In the genomic region with DNA sequence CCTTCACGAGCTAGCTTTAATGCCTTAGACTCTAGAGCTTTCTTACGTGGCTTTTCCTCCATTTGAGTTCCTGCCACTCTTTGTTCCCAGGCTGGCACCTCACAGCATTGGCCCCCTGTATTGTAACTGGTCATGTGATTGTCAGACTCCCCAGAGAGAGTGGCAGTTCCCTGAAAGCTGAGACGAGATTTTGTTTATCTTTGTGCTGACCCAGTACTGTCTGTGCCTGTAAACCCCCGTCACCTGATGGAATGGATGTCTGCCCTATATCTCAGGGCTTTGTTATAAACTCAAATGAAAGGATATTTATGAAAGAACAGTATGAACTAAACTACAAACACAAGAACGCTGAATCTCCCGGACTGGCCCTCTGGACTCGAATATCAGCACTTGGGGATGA, we compare ENCODE assay signal across 26 cellular contexts. TPM values are rescaled to one million over a fixed set of nuclear protein-coding genes. Genes with fewer than 3 reads are reported as not detected.
DNase-seq lines count a peak whose midpoint lies in the region; ATAC-seq and TF ChIP-seq lines count a peak whose summit lies in the region.
"Had no signal": no experiment of that assay in that cellular context is flagged by ENCODE, and none has a peak within 500 bp of the region (broad histone marks: within the 10 kb centered on the region; RNA-seq: fewer than 3 reads in every experiment).

No MANE protein-coding gene starts in this region.

- H2AFZ ChIP-seq in H9 (ENCODE audit: low read length): no peak overlapping the region

- no peak overlapping the region for H3K27ac ChIP-seq in H9 (ENCODE audit: insufficient read length, low read depth, low read length)
- peak overlapping the region; percentile 66 for H3K27ac ChIP-seq in rectal smooth muscle tissue (ENCODE audit: low read depth, low read length)
- H3K27ac ChIP-seq: gastrocnemius medialis, pancreas, SJSA1, suprapubic skin had no signal

- H3K9ac ChIP-seq in H9 (ENCODE audit: extremely low read depth, insufficient read length, low read length) (no peak overlapping the region), adipocyte (ENCODE audit: low read length) (peak overlapping the region; percentile 35), rectal smooth muscle tissue (ENCODE audit: low read length) (no peak overlapping the region)

- H4K91ac ChIP-seq in H9 (ENCODE audit: insufficient read length, low read depth, low read length): no peak overlapping the region

- no peak overlapping the region; a peak in 3 of 7 replicates for H3K27ac Mint-ChIP-seq in H9
- H3K27ac Mint-ChIP-seq in stimulated activated naive CD8-positive, alpha-beta T cell treated with anti-CD3 and anti-CD28 coated beads, Interleukin-15, amount 100 ng/mL, for 72 hours: no peak overlapping the region
- H3K27ac Mint-ChIP-seq: activated CD4-positive, alpha-beta T cell treated with anti-CD3 and anti-CD28 coated beads, Interleukin-2, amount 10 ng/mL, durations not matched to agents 24 days and 14 days; activated CD8-positive, alpha-beta memory T cell treated with anti-CD3 and anti-CD28 coated beads, Interleukin-2, amount 10 ng/mL, durations not matched to agents 7 days and 5 days; activated naive CD8-positive, alpha-beta T cell had no signal

- H2BK15ac ChIP-seq in H9 (ENCODE audit: low read depth, low read length): no peak overlapping the region

- H4K5ac ChIP-seq in H9 (ENCODE audit: insufficient read length, low read depth, low read length): no peak overlapping the region

- no peak overlapping the region for H3K4me2 ChIP-seq in H9 (ENCODE audit: insufficient read depth, insufficient read length, low read length)

- no peak for TF ChIP-seq CTCF in H9 (conservative IDR thresholded peaks at IDR 0.05)

- peaks cover 6% of the 10 kb centered on the region; the same call in 1 of the 2 replicates for H3K4me1 ChIP-seq in H9 (ENCODE audit: insufficient read depth, low read length)
- H3K4me1 ChIP-seq in adipocyte (ENCODE audit: control insufficient read depth, insufficient read depth, low read length): peaks cover 19% of the 10 kb centered on the region
- peaks cover 14% of the 10 kb centered on the region for H3K4me1 ChIP-seq in rectal smooth muscle tissue (ENCODE audit: control insufficient read depth, insufficient read depth, low read length)
- H3K4me1 ChIP-seq: gastrocnemius medialis, HAP-1, pancreas, SJSA1 had no signal

- H2AK5ac ChIP-seq in H9 (ENCODE audit: insufficient read length, low read length): no peak overlapping the region

- H3K4ac ChIP-seq in H9 (ENCODE audit: low read depth, low read length): no peak overlapping the region

- no peaks in the 10 kb centered on the region for H3K36me3 Mint-ChIP-seq in H9 (ENCODE audit: insufficient read depth in 1 of 3, low read depth in 3 of 3)
- H3K36me3 Mint-ChIP-seq: activated CD8-positive, alpha-beta memory T cell treated with anti-CD3 and anti-CD28 coated beads, Interleukin-2, amount 10 ng/mL, durations not matched to agents 7 days and 5 days; activated naive CD8-positive, alpha-beta T cell; naive B cell had no signal

- H2BK120ac ChIP-seq in H9 (ENCODE audit: low read depth, low read length, poor library complexity, severe bottlenecking): no peak overlapping the region

- H3K9me3 Mint-ChIP-seq in H9: no peaks in the 10 kb centered on the region; a peak in 1 of 5 replicates
- no peaks in the 10 kb centered on the region for H3K9me3 Mint-ChIP-seq in stimulated activated naive CD8-positive, alpha-beta T cell treated with anti-CD3 and anti-CD28 coated beads, Interleukin-15, amount 100 ng/mL, for 72 hours
- H3K9me3 Mint-ChIP-seq: activated CD4-positive, alpha-beta T cell treated with anti-CD3 and anti-CD28 coated beads, Interleukin-2, amount 10 ng/mL, durations not matched to agents 24 days and 14 days; naive B cell had no signal

- no peaks in the 10 kb centered on the region for H3K27me3 Mint-ChIP-seq in H9 (ENCODE audit: low read depth)
- H3K27me3 Mint-ChIP-seq in stimulated activated naive CD8-positive, alpha-beta T cell treated with anti-CD3 and anti-CD28 coated beads, Interleukin-15, amount 100 ng/mL, for 72 hours: no peaks in the 10 kb centered on the region
- H3K27me3 Mint-ChIP-seq: activated naive CD8-positive, alpha-beta T cell had no signal

- no peak overlapping the region for H3K4me3 ChIP-seq in adipocyte (ENCODE audit: low read length)
- no peak overlapping the region for H3K4me3 ChIP-seq in rectal smooth muscle tissue (ENCODE audit: low read length)
- H3K4me3 ChIP-seq: gastrocnemius medialis, HAP-1, pancreas, SJSA1, suprapubic skin had no signal

- no peak overlapping the region for H2BK20ac ChIP-seq in H9 (ENCODE audit: low read depth, low read length, poor library complexity, severe bottlenecking)

- H3K36me3 ChIP-seq in adipocyte (ENCODE audit: control insufficient read depth, insufficient read depth, low read length, severe bottlenecking) (no peaks in the 10 kb centered on the region), rectal smooth muscle tissue (ENCODE audit: control insufficient read depth, insufficient read depth, low read length) (no peaks in the 10 kb centered on the region)
- H3K36me3 ChIP-seq: gastrocnemius medialis, HAP-1, pancreas, SJSA1, suprapubic skin had no signal

- H3T11ph ChIP-seq in H9 (ENCODE audit: low read length): no peak overlapping the region

- H3K56ac ChIP-seq in H9 (ENCODE audit: insufficient read length, low read depth, low read length): no peak overlapping the region

- H3K23me2 ChIP-seq in H9 (ENCODE audit: insufficient read length, low read depth, low read length, poor library complexity, severe bottlenecking): no peaks in the 10 kb centered on the region

- no peaks in the 10 kb centered on the region for H4K20me1 ChIP-seq in H9 (ENCODE audit: control insufficient read depth, insufficient read depth, insufficient read length)

- H4K8ac ChIP-seq in H9 (replicated peaks; ENCODE audit: insufficient read length, low read depth, low read length): no peak overlapping the region

- no peak overlapping the region for H3K23ac ChIP-seq in H9 (ENCODE audit: insufficient read length, low read depth, low read length)

- H3K9me3 ChIP-seq in H9 (ENCODE audit: control insufficient read depth, low read depth, low read length) (no peaks in the 10 kb centered on the region), adipocyte (ENCODE audit: control insufficient read depth, low read length) (no peaks in the 10 kb centered on the region)
- H3K9me3 ChIP-seq: gastrocnemius medialis, HAP-1, pancreas, SJSA1, suprapubic skin had no signal

- no peaks in the 10 kb centered on the region for H3K27me3 ChIP-seq in H9 (ENCODE audit: insufficient read depth, low read length)
- H3K27me3 ChIP-seq in adipocyte (replicated peaks; ENCODE audit: control insufficient read depth, insufficient read depth, low read length): no peaks in the 10 kb centered on the region
- no peaks in the 10 kb centered on the region for H3K27me3 ChIP-seq in rectal smooth muscle tissue (ENCODE audit: control insufficient read depth, insufficient read depth, low read length)
- H3K27me3 ChIP-seq: gastrocnemius medialis, pancreas, SJSA1, suprapubic skin had no signal

- no peak overlapping the region for H3K14ac ChIP-seq in H9 (ENCODE audit: insufficient read depth, low read length)

- DNase-seq in H9 (peak; percentile 13), adipocyte (ENCODE audit: low read depth) (no peak), islet precursor cell (peak; percentile 32), activated T-cell treated with anti-CD3 and anti-CD28 coated beads for 4 hours (no peak)
- no peak for DNase-seq in stimulated activated naive CD8-positive, alpha-beta T cell treated with anti-CD3 and anti-CD28 coated beads, Interleukin-15, amount 100 ng/mL, for 72 hours
- DNase-seq in activated CD8-positive, alpha-beta memory T cell treated with anti-CD3 and anti-CD28 coated beads for 24 hours: no peak
- DNase-seq: activated CD4-positive, alpha-beta T cell treated with anti-CD3 and anti-CD28 coated beads, Interleukin-2, amount 10 ng/mL, durations not matched to agents 24 days and 14 days; activated CD8-positive, alpha-beta memory T cell treated with anti-CD3 and anti-CD28 coated beads, Interleukin-2, amount 10 ng/mL, durations not matched to agents 7 days and 5 days; effector memory CD4-positive, alpha-beta T cell; gastrocnemius medialis; KBM-7; naive B cell; NCI-H2029; NCI-H510A treated with DMSO at 0.1 percent for 48 hours; pancreas; T-helper 1 cell had no signal

- no peaks in the 10 kb centered on the region for H3K79me1 ChIP-seq in H9 (ENCODE audit: insufficient read depth, low read depth, low read length, poor library complexity, severe bottlenecking)

- H3K4me1 Mint-ChIP-seq in H9: peaks cover 27% of the 10 kb centered on the region in 2 experiments
- H3K4me1 Mint-ChIP-seq in stimulated activated naive CD8-positive, alpha-beta T cell treated with anti-CD3 and anti-CD28 coated beads, Interleukin-15, amount 100 ng/mL, for 72 hours: peaks cover 10% of the 10 kb centered on the region

- WGBS in H9 (ENCODE audit: extremely low coverage, insufficient read length, low lambda C conversion rate): no CpG with 5 or more reads among the region's 7 CpGs

- no peak overlapping the region for H2BK5ac ChIP-seq in H9 (ENCODE audit: insufficient read length, low read length)

- no peak overlapping the region for H3K18ac ChIP-seq in H9 (ENCODE audit: insufficient read length, low read depth, low read length)

- no peak for ATAC-seq in HG02970 (IDR thresholded peaks at IDR 0.05; ENCODE audit: low FRiP score, unreplicated experiment)
- ATAC-seq in stimulated activated naive CD8-positive, alpha-beta T cell treated with anti-CD3 and anti-CD28 coated beads, Interleukin-15, amount 100 ng/mL, for 72 hours: no peak
- ATAC-seq: activated CD8-positive, alpha-beta memory T cell treated with anti-CD3 and anti-CD28 coated beads, Interleukin-2, amount 10 ng/mL, durations not matched to agents 7 days and 5 days; esophagus mucosa; pancreas had no signal

- H2BK12ac ChIP-seq in H9 (ENCODE audit: insufficient read length, low read depth, low read length): no peak overlapping the region

- no peak overlapping the region for H3K4me3 Mint-ChIP-seq in H9
- no peak overlapping the region for H3K4me3 Mint-ChIP-seq in stimulated activated naive CD8-positive, alpha-beta T cell treated with anti-CD3 and anti-CD28 coated beads, Interleukin-15, amount 100 ng/mL, for 72 hours
- H3K4me3 Mint-ChIP-seq: activated CD4-positive, alpha-beta T cell treated with anti-CD3 and anti-CD28 coated beads, Interleukin-2, amount 10 ng/mL, durations not matched to agents 24 days and 14 days; activated CD8-positive, alpha-beta memory T cell treated with anti-CD3 and anti-CD28 coated beads, Interleukin-2, amount 10 ng/mL, durations not matched to agents 7 days and 5 days; activated naive CD8-positive, alpha-beta T cell; naive B cell had no signal

- no peaks in the 10 kb centered on the region for H3K79me2 ChIP-seq in H9 (ENCODE audit: insufficient read depth, low read length)

RNA-seq across cellular contexts. Expression of a gene that starts 13.0 kb away (rescaled TPM):
- not detected in 2 replicates for total RNA-seq in H9 (2021)
- total RNA-seq: activated CD4-positive, alpha-beta T cell treated with anti-CD3 and anti-CD28 coated beads, Interleukin-2, amount 10 ng/mL, durations not matched to agents 24 days and 14 days; activated CD8-positive, alpha-beta memory T cell treated with anti-CD3 and anti-CD28 coated beads, Interleukin-2, amount 10 ng/mL, durations not matched to agents 7 days and 5 days; esophagus mucosa; gastrocnemius medialis; HT-29; kidney epithelial cell; lung microvascular endothelial cell; pancreas; SJSA1; suprapubic skin had no signal

RNA-seq across cellular contexts. Expression of a gene that starts 35.3 kb away (rescaled TPM):
- 32.3 and 33.9 TPM in 2 replicates for total RNA-seq in H9 (2021)

Comparison
In these comparisons a context has a peak if more than half of its experiments do, and no peak if none do; other contexts are left out.
1. DNase-seq: peak in H9 (single experiment) and islet precursor cell (single experiment); none in adipocyte (single experiment), stimulated activated naive CD8-positive, alpha-beta T cell treated with anti-CD3 and anti-CD28 coated beads, Interleukin-15, amount 100 ng/mL, for 72 hours (0 of 2), activated CD8-positive, alpha-beta memory T cell treated with anti-CD3 and anti-CD28 coated beads for 24 hours (single experiment) and activated T-cell treated with anti-CD3 and anti-CD28 coated beads for 4 hours (single experiment).